In the genomic region with DNA sequence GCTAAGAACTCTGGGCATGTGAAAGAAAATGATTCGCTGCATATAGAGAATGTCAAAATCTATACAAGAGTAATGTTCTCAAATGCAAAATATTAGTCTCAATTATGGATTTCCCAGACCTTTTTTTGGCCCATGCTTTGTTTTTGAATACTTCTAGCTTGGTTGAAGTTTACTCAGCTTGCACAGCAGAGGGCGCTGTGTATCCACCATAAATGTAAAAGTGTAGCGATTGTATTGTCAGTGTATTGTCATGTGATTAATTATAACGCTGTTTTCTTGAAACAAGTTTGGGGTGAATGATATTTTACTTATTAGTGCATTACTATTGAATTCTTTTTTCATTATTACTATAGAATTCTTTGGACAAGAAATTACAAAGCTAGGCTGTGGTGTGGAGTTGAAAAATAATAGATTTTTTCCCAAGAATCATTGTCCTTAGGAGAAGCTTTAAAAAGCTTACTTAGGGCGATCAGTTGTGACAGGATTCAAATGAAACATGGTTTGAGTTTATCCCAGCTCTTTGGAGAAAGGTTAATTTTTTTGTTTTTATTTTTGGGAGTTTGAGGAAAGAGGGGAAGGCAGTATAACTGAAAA, we compare ENCODE assay signal across 9 cellular contexts.
DNase-seq lines count a peak whose midpoint lies in the region; ATAC-seq, FAIRE-seq and TF ChIP-seq lines count a peak whose summit lies in the region.
"Had no signal": no experiment of that assay in that cellular context is flagged by ENCODE, and none has a peak within 500 bp of the region (broad histone marks: within the 10 kb centered on the region; RNA-seq: fewer than 3 reads in every experiment).

No MANE protein-coding gene starts in this region.

- 25% methylated on average over 5 of the region's 5 CpGs for WGBS in prostate gland
- 4 to 20% methylated on average over 5 of the region's 5 CpGs for WGBS in aorta, 2 donors

- H3K4me1 ChIP-seq in RWPE2 (ENCODE audit: insufficient read depth, poor library complexity, severe bottlenecking) (peaks cover 8% of the 10 kb centered on the region), prostate gland (replicated peaks) (no peaks in the 10 kb centered on the region), aorta (ENCODE audit: control insufficient read depth in 1 of 2, insufficient read depth in 2 of 2, low read length in 2 of 2) (no peaks in the 10 kb centered on the region)

- FAIRE-seq in HTR-8/SVneo (lab: Jason Lieb, UNC) (no peak), frontal cortex (lab: Jason Lieb, UNC) (peak; percentile 95)
- FAIRE-seq: colon had no signal

- ATAC-seq in GM21381 (IDR thresholded peaks at IDR 0.05; ENCODE audit: unreplicated experiment) (peak; percentile 80), RWPE2 (ENCODE audit: low read depth) (0 out of 3 replicates have a peak, but pooled peaks have one; percentile 74), aorta (ENCODE audit: low FRiP score) (peak; percentile 86)

- TF ChIP-seq CTCF in RWPE2 (IDR thresholded peaks at IDR 0.05; ENCODE audit: poor library complexity, severe bottlenecking) (peak; percentile 87), prostate gland (IDR thresholded peaks at IDR 0.05) (peak; percentile 36 to 70 (median 64))

- H3K36me3 ChIP-seq in RWPE2 (ENCODE audit: low read depth), result peaks cover 48% of the 10 kb centered on the region
- no peaks in the 10 kb centered on the region for H3K36me3 ChIP-seq in prostate gland
- no peaks in the 10 kb centered on the region for H3K36me3 ChIP-seq in aorta (ENCODE audit: control insufficient read depth in 1 of 2, insufficient read depth in 2 of 2, low read length in 1 of 2)

- H3K4me3 ChIP-seq in RWPE2 (ENCODE audit: severe bottlenecking) (no peak overlapping the region), prostate gland (no peak overlapping the region), aorta (ENCODE audit: low read length in 2 of 2) (no peak overlapping the region)

- peak; percentile 61 for DNase-seq in DMS 273 (lab: John Stamatoyannopoulos, UW; ENCODE audit: unreplicated experiment)
- peak; percentile 13 for DNase-seq in HTR-8/SVneo (ENCODE audit: insufficient read length, low spot score)
- DNase-seq in RWPE2 (ENCODE audit: low spot score), result no peak
- DNase-seq in activated effector memory CD4-positive, alpha-beta T cell treated with anti-CD3 and anti-CD28 coated beads, Interleukin-2, amount 50 U/mL, for 16 hours, result peak; percentile 85
- DNase-seq in frontal cortex (ENCODE audit: low spot score in 2 of 2), result peak; percentile 14 to 25
- peak; percentile 6 for DNase-seq in prostate gland (ENCODE audit: low spot score)
- DNase-seq in aorta, result peak in 1 of 2 donors; percentile 61

- no peak overlapping the region for H3K27ac ChIP-seq in RWPE2 (ENCODE audit: poor library complexity, severe bottlenecking)
- no peak overlapping the region for H3K27ac ChIP-seq in prostate gland
- no peak overlapping the region for H3K27ac ChIP-seq in aorta (ENCODE audit: low read depth in 1 of 2, low read length in 2 of 2)

- intact Hi-C loops in prostate gland (cut with DNase I), result no loop called here
- intact Hi-C loops in aorta (cut with DNase I), result no loop called here

- no peak for TF ChIP-seq POLR2A in prostate gland (IDR thresholded peaks at IDR 0.05)

- no peaks in the 10 kb centered on the region for H3K9me3 ChIP-seq in RWPE2 (ENCODE audit: severe bottlenecking)
- H3K9me3 ChIP-seq in prostate gland, result no peaks in the 10 kb centered on the region
- H3K9me3 ChIP-seq in aorta (ENCODE audit: control insufficient read depth, low read length), result no peaks in the 10 kb centered on the region

- H3K27me3 ChIP-seq in RWPE2 (ENCODE audit: insufficient read depth, poor library complexity, severe bottlenecking) (no peaks in the 10 kb centered on the region), prostate gland (replicated peaks; ENCODE audit: insufficient read depth) (no peaks in the 10 kb centered on the region), aorta (ENCODE audit: control insufficient read depth in 1 of 2, insufficient read depth in 2 of 2, low read length in 1 of 2) (no peaks in the 10 kb centered on the region)
